Comparison of ENCODE assay signal across 11 cellular contexts in the genomic region with DNA sequence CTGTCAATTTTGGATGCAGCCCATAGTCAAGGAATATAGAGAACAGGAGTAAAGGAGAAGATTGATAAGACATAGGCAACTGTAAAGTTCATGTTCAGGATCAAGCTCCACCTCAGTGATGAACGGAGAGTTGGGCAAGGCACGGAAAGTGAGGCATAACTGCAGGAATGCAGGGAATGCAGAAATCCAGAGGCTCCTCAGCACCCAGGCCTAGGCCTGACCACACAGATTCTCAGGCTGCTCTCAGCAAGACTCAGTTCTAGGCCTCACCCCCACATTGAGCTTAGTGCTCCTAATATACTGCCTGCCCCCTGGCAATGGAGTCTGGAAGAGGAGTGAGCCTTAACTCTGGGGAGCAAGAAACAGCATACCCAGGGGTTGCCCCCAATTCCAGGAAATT. TPM values are rescaled to one million over a fixed set of nuclear protein-coding genes. Genes with fewer than 3 reads are reported as not detected.
DNase-seq lines count a peak whose midpoint lies in the region; ATAC-seq and TF ChIP-seq lines count a peak whose summit lies in the region.
"Had no signal": no experiment of that assay in that cellular context is flagged by ENCODE, and none has a peak within 500 bp of the region (broad histone marks: within the 10 kb centered on the region; RNA-seq: fewer than 3 reads in every experiment).

No MANE protein-coding gene starts in this region.

- H2AFZ ChIP-seq in Karpas-422 (ENCODE audit: low read length) = no peak overlapping the region

- H3K9me3 ChIP-seq in Karpas-422 (ENCODE audit: low read length) = no peaks in the 10 kb centered on the region

- no peaks in the 10 kb centered on the region for H3K79me2 ChIP-seq in Karpas-422 (ENCODE audit: low read length)

- peaks cover 6 to 23% of the 10 kb centered on the region in 2 donors for H3K36me3 Mint-ChIP-seq in activated naive CD4-positive, alpha-beta T cell treated with anti-CD3 and anti-CD28 coated beads, Interleukin-2, amount 50 U/mL, for 72 hours
- peaks cover 10% of the 10 kb centered on the region for H3K36me3 Mint-ChIP-seq in activated naive CD4-positive, alpha-beta T cell treated with anti-CD3 and anti-CD28 coated beads, Interleukin-2, amount 10 ng/mL, durations not matched to agents 7 days and 5 days
- H3K36me3 Mint-ChIP-seq: CD4-positive, CD25-positive, alpha-beta regulatory T cell had no signal

- H3K9ac ChIP-seq in Karpas-422 (ENCODE audit: low read length) = no peak overlapping the region

- no peaks in the 10 kb centered on the region for H3K4me1 ChIP-seq in Karpas-422 (ENCODE audit: low read length)

- no peak for DNase-seq in activated naive CD4-positive, alpha-beta T cell treated with anti-CD3 and anti-CD28 coated beads, Interleukin-2, amount 50 U/mL, for 72 hours (ENCODE audit: low spot score in 2 of 2)
- DNase-seq in activated naive CD4-positive, alpha-beta T cell treated with anti-CD3 and anti-CD28 coated beads, Interleukin-2, amount 10 ng/mL, durations not matched to agents 7 days and 5 days = no peak
- DNase-seq in fibroblast of peridontal ligament (ENCODE audit: extremely low read depth) (peak; percentile 85), stromal cell of bone marrow (ENCODE audit: low read depth) (peak; percentile 41), Karpas-422 (no peak)
- no peak for DNase-seq in activated CD4-positive, CD25-positive, alpha-beta regulatory T cell (lab: John Stamatoyannopoulos, UW)
- DNase-seq: CD4-positive, CD25-positive, alpha-beta regulatory T cell had no signal

- no peak for ATAC-seq in activated naive CD4-positive, alpha-beta T cell treated with anti-CD3 and anti-CD28 coated beads, Interleukin-2, amount 50 U/mL, for 72 hours
- ATAC-seq in SK-N-SH treated with all-trans-retinoic acid at 6 μM for 48 hours = peak; percentile 96
- no peak for ATAC-seq in GM18511 (IDR thresholded peaks at IDR 0.05; ENCODE audit: unreplicated experiment)
- ATAC-seq: sciatic nerve had no signal

- no peak overlapping the region for H3K4me3 Mint-ChIP-seq in activated naive CD4-positive, alpha-beta T cell treated with anti-CD3 and anti-CD28 coated beads, Interleukin-2, amount 10 ng/mL, durations not matched to agents 7 days and 5 days
- H3K4me3 Mint-ChIP-seq: CD4-positive, CD25-positive, alpha-beta regulatory T cell; dendritic cell treated with granulocyte-macrophage colony-stimulating factor and Interleukin-4, amounts not matched to agents 40 ng/mL and 50 ng/mL, for 4 days had no signal

- CTCF ChIA-PET in activated naive CD4-positive, alpha-beta T cell treated with anti-CD3 and anti-CD28 coated beads, Interleukin-2, amount 10 ng/mL, durations not matched to agents 7 days and 5 days (lab: Charles Lee) = interaction anchor here (0.6 to 2.2 kb wide), 2 partner anchors 33 to 35 kb away, joined by 5 to 6 read pairs; no protein-coding TSS in a partner anchor

- no peak overlapping the region for H3K27ac ChIP-seq in Karpas-422 (ENCODE audit: low read length)

- no peak overlapping the region for H3K4me2 ChIP-seq in Karpas-422 (ENCODE audit: low read depth, low read length, poor library complexity, severe bottlenecking)

- peaks cover 5 to 18% of the 10 kb centered on the region in 2 donors for H3K9me3 Mint-ChIP-seq in activated naive CD4-positive, alpha-beta T cell treated with anti-CD3 and anti-CD28 coated beads, Interleukin-2, amount 50 U/mL, for 72 hours
- H3K9me3 Mint-ChIP-seq in activated naive CD4-positive, alpha-beta T cell treated with anti-CD3 and anti-CD28 coated beads, Interleukin-2, amount 10 ng/mL, durations not matched to agents 7 days and 5 days = peaks cover 7% of the 10 kb centered on the region
- H3K9me3 Mint-ChIP-seq: dendritic cell treated with granulocyte-macrophage colony-stimulating factor and Interleukin-4, amounts not matched to agents 40 ng/mL and 50 ng/mL, for 4 days had no signal

- H3K4me1 Mint-ChIP-seq in activated naive CD4-positive, alpha-beta T cell treated with anti-CD3 and anti-CD28 coated beads, Interleukin-2, amount 10 ng/mL, durations not matched to agents 7 days and 5 days = peaks cover 19% of the 10 kb centered on the region

- H3K27me3 ChIP-seq in Karpas-422 (ENCODE audit: low read length) = no peaks in the 10 kb centered on the region

- H4K20me1 ChIP-seq in Karpas-422 (ENCODE audit: insufficient read depth, low read depth, low read length) = no peaks in the 10 kb centered on the region

- no peaks in the 10 kb centered on the region for H3K27me3 Mint-ChIP-seq in activated naive CD4-positive, alpha-beta T cell treated with anti-CD3 and anti-CD28 coated beads, Interleukin-2, amount 10 ng/mL, durations not matched to agents 7 days and 5 days
- H3K27me3 Mint-ChIP-seq: CD4-positive, CD25-positive, alpha-beta regulatory T cell; dendritic cell treated with granulocyte-macrophage colony-stimulating factor and Interleukin-4, amounts not matched to agents 40 ng/mL and 50 ng/mL, for 4 days had no signal

- no peaks in the 10 kb centered on the region for H3K9me2 ChIP-seq in Karpas-422 (replicated peaks; ENCODE audit: insufficient read depth, low read length)

- H3K36me3 ChIP-seq in Karpas-422 (ENCODE audit: insufficient read depth, low read length) = no peaks in the 10 kb centered on the region

- peak overlapping the region; percentile 67 to 99 for H3K27ac Mint-ChIP-seq in activated naive CD4-positive, alpha-beta T cell treated with anti-CD3 and anti-CD28 coated beads, Interleukin-2, amount 50 U/mL, for 72 hours
- H3K27ac Mint-ChIP-seq in activated naive CD4-positive, alpha-beta T cell treated with anti-CD3 and anti-CD28 coated beads, Interleukin-2, amount 10 ng/mL, durations not matched to agents 7 days and 5 days = no peak overlapping the region
- H3K27ac Mint-ChIP-seq: dendritic cell treated with granulocyte-macrophage colony-stimulating factor and Interleukin-4, amounts not matched to agents 40 ng/mL and 50 ng/mL, for 4 days had no signal

- H3K4me3 ChIP-seq in Karpas-422 (ENCODE audit: low read length) = no peak overlapping the region

TF ChIP-seq in SK-N-SH treated with all-trans-retinoic acid at 6 μM for 48 hours, 23 proteins besides CTCF, POLR2A, EP300 and RAD21:
- no peak for TF ChIP-seq ZNF565 (CRISPR knock-in tag; conservative IDR thresholded peaks at IDR 0.05; ENCODE audit: low read depth)
- TF ChIP-seq ISL1 (CRISPR knock-in tag; IDR thresholded peaks at IDR 0.05) = peak; percentile 31; the same call in 1 of the 2 replicates
- TF ChIP-seq ZNF8 (CRISPR knock-in tag; IDR thresholded peaks at IDR 0.05) = no peak
- TF ChIP-seq ARNTL (CRISPR knock-in tag; IDR thresholded peaks at IDR 0.05; ENCODE audit: borderline replicate concordance, low read depth) = no peak
- TF ChIP-seq, protein P1, sequence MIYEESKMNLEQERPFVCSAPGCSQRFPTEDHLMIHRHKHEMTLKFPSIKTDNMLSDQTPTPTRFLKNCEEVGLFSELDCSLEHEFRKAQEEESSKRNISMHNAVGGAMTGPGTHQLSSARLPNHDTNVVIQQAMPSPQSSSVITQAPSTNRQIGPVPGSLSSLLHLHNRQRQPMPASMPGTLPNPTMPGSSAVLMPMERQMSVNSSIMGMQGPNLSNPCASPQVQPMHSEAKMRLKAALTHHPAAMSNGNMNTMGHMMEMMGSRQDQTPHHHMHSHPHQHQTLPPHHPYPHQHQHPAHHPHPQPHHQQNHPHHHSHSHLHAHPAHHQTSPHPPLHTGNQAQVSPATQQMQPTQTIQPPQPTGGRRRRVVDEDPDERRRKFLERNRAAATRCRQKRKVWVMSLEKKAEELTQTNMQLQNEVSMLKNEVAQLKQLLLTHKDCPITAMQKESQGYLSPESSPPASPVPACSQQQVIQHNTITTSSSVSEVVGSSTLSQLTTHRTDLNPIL (CRISPR knock-in tag; IDR thresholded peaks at IDR 0.05; ENCODE audit: low read depth) = no peak
- TF ChIP-seq ESRRG (CRISPR knock-in tag; IDR thresholded peaks at IDR 0.05) = no peak

RNA-seq across cellular contexts. Expression of a gene that starts 36.3 kb away (rescaled TPM):
- 100 to 1,000 TPM; 125 to 221 TPM for total RNA-seq in activated naive CD4-positive, alpha-beta T cell treated with anti-CD3 and anti-CD28 coated beads, Interleukin-2, amount 50 U/mL, for 72 hours
- not detected in 2 replicates for total RNA-seq in Karpas-422 (2014; rRNA removed; shearing (Covaris generic); ENCODE audit: low replicate concordance)

Comparison
In these comparisons a context has a peak if more than half of its experiments do, and no peak if none do; other contexts are left out.
1. DNase-seq: peak in fibroblast of peridontal ligament (single experiment) and stromal cell of bone marrow (single experiment); none in activated naive CD4-positive, alpha-beta T cell treated with anti-CD3 and anti-CD28 coated beads, Interleukin-2, amount 50 U/mL, for 72 hours (0 of 2), activated naive CD4-positive, alpha-beta T cell treated with anti-CD3 and anti-CD28 coated beads, Interleukin-2, amount 10 ng/mL, durations not matched to agents 7 days and 5 days (single experiment), activated CD4-positive, CD25-positive, alpha-beta regulatory T cell (0 of 4) and Karpas-422 (single experiment).
2. RNA of a gene that starts 36.3 kb away (total RNA-seq): 125 to 221 TPM in activated naive CD4-positive, alpha-beta T cell treated with anti-CD3 and anti-CD28 coated beads, Interleukin-2, amount 50 U/mL, for 72 hours; not detected in Karpas-422; every median in the first group is over 100 times any median in the second.